In the genomic region with DNA sequence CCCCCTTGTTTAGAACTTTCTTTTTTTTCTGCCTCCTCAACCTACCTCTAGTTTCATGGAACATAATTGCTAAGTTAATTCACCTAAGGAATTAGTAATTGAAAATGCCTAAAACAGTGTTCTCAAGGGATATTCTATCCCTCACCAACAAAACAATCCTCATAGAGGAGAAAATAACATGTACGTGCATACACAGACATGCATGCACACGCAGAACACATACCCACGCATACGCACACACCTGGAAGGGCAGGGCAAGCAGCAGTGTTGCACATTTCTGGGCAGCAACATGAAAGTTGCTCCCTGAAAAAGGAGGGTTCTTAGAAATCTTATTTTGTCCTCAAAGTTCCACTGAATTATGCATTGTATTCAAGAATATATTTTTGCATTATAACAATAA, we compare ENCODE assay signal across 31 cellular contexts.
"Had no signal": no experiment of that assay in that cellular context is flagged by ENCODE, and none has a peak within 500 bp of the region (broad histone marks: within the 10 kb centered on the region; RNA-seq: fewer than 3 reads in every experiment).

No MANE protein-coding gene starts in this region.

- H3K4me1 ChIP-seq: esophagus muscularis mucosa, gastroesophageal sphincter had no signal

- H3K27me3 ChIP-seq: brain microvascular endothelial cell, esophagus muscularis mucosa, gastroesophageal sphincter, heart right ventricle had no signal

- DNase-seq: activated B cell treated with CpG ODN at 0.5 μM for 24 hours; activated CD4-positive, alpha-beta T cell treated with anti-CD3 and anti-CD28 coated beads for 48 hours; activated CD4-positive, alpha-beta T cell treated with anti-CD3 and anti-CD28 coated beads, Interleukin-2, amount 50 U/mL, for 1 hour; activated CD4-positive, alpha-beta T cell treated with anti-CD3 and anti-CD28 coated beads, Interleukin-2, amount 50 U/mL, for 48 hours; activated CD8-positive, alpha-beta memory T cell treated with anti-CD3 and anti-CD28 coated beads for 24 hours; activated CD8-positive, alpha-beta T cell treated with anti-CD3 and anti-CD28 coated beads for 36 hours; activated effector memory CD4-positive, alpha-beta T cell treated with Interleukin-2 at 50 U/mL for 16 hours; activated gamma-delta T cell treated with Interleukin-2 at 50 U/mL for 16 hours; activated naive CD4-positive, alpha-beta T cell treated with anti-CD3 and anti-CD28 coated beads, Interleukin-2, amount 50 U/mL, for 16 hours; activated naive CD4-positive, alpha-beta T cell treated with Interleukin-2 at 50 U/mL for 16 hours; activated T-cell treated with anti-CD3 and anti-CD28 coated beads, Interleukin-2, amount 50 U/mL, for 4 hours; amniotic stem cell; anterior cingulate cortex; brain microvascular endothelial cell; caudate nucleus; cortex of kidney; dermis blood vessel endothelial cell; effector CD4-positive, alpha-beta T cell; effector memory CD8-positive, alpha-beta T cell; foreskin melanocyte; heart right ventricle; T-helper 1 cell; T-helper 17 cell; T1000; WERI-Rb-1 had no signal

- H3K27ac ChIP-seq: brain microvascular endothelial cell, esophagus muscularis mucosa, gastroesophageal sphincter, heart right ventricle, WERI-Rb-1 had no signal

- H3K9me3 ChIP-seq: esophagus muscularis mucosa, gastroesophageal sphincter, heart right ventricle had no signal

- H3K36me3 ChIP-seq: brain microvascular endothelial cell, esophagus muscularis mucosa, gastroesophageal sphincter, WERI-Rb-1 had no signal

- H3K4me3 ChIP-seq: esophagus muscularis mucosa, gastroesophageal sphincter, heart right ventricle had no signal

- FAIRE-seq: astrocyte, colon had no signal

- ATAC-seq: activated CD4-positive, CD25-positive, alpha-beta regulatory T cell treated with anti-CD3 and anti-CD28 coated beads, Interleukin-2, amount 50 U/mL, for 24 hours; activated CD8-positive, alpha-beta T cell treated with anti-CD3 and anti-CD28 coated beads for 36 hours; activated T-cell treated with anti-CD3 and anti-CD28 coated beads, Interleukin-2, amount 50 U/mL, for 4 hours; activated T-helper 17 cell treated with anti-CD3 and anti-CD28 coated beads, Interleukin-2, amount 50 U/mL, for 72 hours; effector memory CD8-positive, alpha-beta T cell; gastroesophageal sphincter; heart right ventricle; T-helper 17 cell had no signal
